1 cellular context compared by ENCODE assay signal in genomic region chr2:3197308-3197707, GRCh38.
TF ChIP-seq lines count a peak whose summit lies in the region.

No MANE protein-coding gene starts in this region.

TF ChIP-seq in H1, 55 proteins besides CTCF, POLR2A, EP300 and RAD21:
- TF ChIP-seq CHD7 (IDR thresholded peaks at IDR 0.05; ENCODE audit: insufficient replicate concordance, low read length) (no peak), SIX5 (IDR thresholded peaks at IDR 0.05; ENCODE audit: low read depth, low read length) (no peak), E2F6 (IDR thresholded peaks at IDR 0.05) (no peak), NRF1 (IDR thresholded peaks at IDR 0.05; ENCODE audit: low read depth, low read length) (no peak), TAF1 (IDR thresholded peaks at IDR 0.05; ENCODE audit: low read depth, low read length) (no peak), BACH1 (IDR thresholded peaks at IDR 0.05; ENCODE audit: low read length) (no peak), CTBP2 (IDR thresholded peaks at IDR 0.05; ENCODE audit: borderline replicate concordance, insufficient read depth, insufficient read length, low read length) (no peak), SP1 (IDR thresholded peaks at IDR 0.05; ENCODE audit: low read depth, low read length) (no peak), CBX8 (IDR thresholded peaks at IDR 0.05; ENCODE audit: borderline replicate concordance, low read depth, low read length) (no peak), SIRT6 (IDR thresholded peaks at IDR 0.05; ENCODE audit: low read length) (no peak), JUN (IDR thresholded peaks at IDR 0.05; ENCODE audit: low read depth, low read length) (no peak), BRCA1 (IDR thresholded peaks at IDR 0.05; ENCODE audit: low read depth, low read length) (no peak), YY1 (IDR thresholded peaks at IDR 0.05; ENCODE audit: low read depth, low read length) (no peak), HDAC2 (IDR thresholded peaks at IDR 0.05; ENCODE audit: borderline replicate concordance in 1 of 2, low read depth in 2 of 2, low read length in 2 of 2) (no peak)
TF ChIP-seq in H1: peak in this region for 0.
